Comparison of ENCODE assay signal across 1 cellular context in genomic region chr20:4780245-4780644, GRCh38.
TF ChIP-seq lines count a peak whose summit lies in the region.

No MANE protein-coding gene starts in this region.

TF ChIP-seq in K562, 482 proteins besides CTCF, POLR2A, EP300 and RAD21 (continued from another document):
- TF ChIP-seq HMG20A (CRISPR knock-in tag; conservative IDR thresholded peaks at IDR 0.05) (no peak), HNRNPL (IDR thresholded peaks at IDR 0.05; ENCODE audit: low read depth, low read length) (no peak), USF1 (CRISPR knock-in tag; IDR thresholded peaks at IDR 0.05) (no peak), ILK (tag; IDR thresholded peaks at IDR 0.05; ENCODE audit: borderline replicate concordance, low read depth) (no peak), FOXJ3 (CRISPR knock-in tag; IDR thresholded peaks at IDR 0.05) (no peak), PHB (CRISPR knock-in tag; IDR thresholded peaks at IDR 0.05) (no peak), TAL1 (IDR thresholded peaks at IDR 0.05) (no peak), NONO (IDR thresholded peaks at IDR 0.05; ENCODE audit: low read depth in 2 of 2, low read length in 1 of 2) (no peak), CTBP1 (IDR thresholded peaks at IDR 0.05; ENCODE audit: borderline replicate concordance) (no peak)
